ENCODE assay signal across 22 cellular contexts in genomic region chr12:7008864-7009263, GRCh38.
"Had no signal": no experiment of that assay in that cellular context is flagged by ENCODE, and none has a peak within 500 bp of the region (broad histone marks: within the 10 kb centered on the region; RNA-seq: fewer than 3 reads in every experiment).

No MANE protein-coding gene starts in this region.

- H3K4me3 ChIP-seq: esophagus muscularis mucosa, lower lobe of right lung, neural progenitor cell, pancreas, prostate gland, sigmoid colon, stomach, vagina had no signal

- H3K9ac ChIP-seq: neural progenitor cell had no signal

- H3K9me3 ChIP-seq: esophagus muscularis mucosa, lower lobe of right lung, pancreas, prostate gland, sigmoid colon, stomach, vagina had no signal

- FAIRE-seq: pancreas, small intestine had no signal

- H2AFZ ChIP-seq: neural progenitor cell had no signal

- H3K4me2 ChIP-seq: neural progenitor cell had no signal

- H3K36me3 ChIP-seq: neural progenitor cell, pancreas, prostate gland, vagina had no signal

- H3K27me3 ChIP-seq: esophagus muscularis mucosa, neural progenitor cell, pancreas, sigmoid colon, stomach, vagina had no signal

- ATAC-seq: effector memory CD8-positive, alpha-beta T cell; left colon; natural killer cell treated with Interleukin-12 subunit alpha and Interleukin-12 subunit beta and Interleukin-15 and Interleukin-18, amount 100 ng/mL, for 72 hours; pancreas had no signal

- H3K27ac ChIP-seq: epithelial cell of prostate, esophagus muscularis mucosa, lower lobe of right lung, neural progenitor cell, pancreas, prostate gland, sigmoid colon, vagina had no signal

- H3K4me1 ChIP-seq: neural progenitor cell, prostate gland, sigmoid colon, vagina had no signal

- DNase-seq: caudate nucleus; cortex of kidney; effector memory CD8-positive, alpha-beta T cell; foreskin fibroblast; left colon; lower lobe of right lung; midbrain; occipital lobe; pancreas; retina; sigmoid colon; small intestine; stimulated activated CD4-positive, alpha-beta T cell treated with anti-CD3 and anti-CD28 coated beads, Interleukin-12 subunit alpha, Interleukin-12 subunit beta, amount 100 ng/mL, for 4 hours; stimulated activated naive CD4-positive, alpha-beta T cell; stomach; substantia nigra had no signal
